ENCODE assay signal across 13 cellular contexts in the genomic region with DNA sequence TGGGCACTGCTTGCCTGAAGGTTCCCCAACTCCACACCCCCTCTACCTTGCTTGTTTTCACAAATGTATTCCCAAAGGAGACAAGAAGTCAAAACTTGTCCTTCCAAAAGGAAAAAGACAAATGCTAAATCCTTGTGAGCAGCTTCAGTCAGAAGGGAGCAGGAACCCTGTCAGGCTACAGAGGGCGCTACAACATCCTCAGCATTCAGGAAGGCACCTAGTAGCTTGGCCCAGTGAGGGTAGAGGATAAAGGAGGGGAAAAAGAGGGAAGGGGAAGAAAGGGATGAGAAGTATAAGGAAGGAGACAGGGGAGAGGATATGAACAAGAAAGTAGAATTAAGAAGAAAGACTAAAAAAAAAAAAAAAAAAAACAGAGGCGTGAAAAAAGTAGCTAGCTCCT.
DNase-seq lines count a peak whose midpoint lies in the region; ATAC-seq and TF ChIP-seq lines count a peak whose summit lies in the region.
"Had no signal": no experiment of that assay in that cellular context is flagged by ENCODE, and none has a peak within 500 bp of the region (broad histone marks: within the 10 kb centered on the region; RNA-seq: fewer than 3 reads in every experiment).

No MANE protein-coding gene starts in this region.

- H3K36me3 Mint-ChIP-seq in activated naive CD4-positive, alpha-beta T cell treated with anti-CD3 and anti-CD28 coated beads for 36 hours (ENCODE audit: low read depth), result peaks cover 1% of the 10 kb centered on the region
- H3K36me3 Mint-ChIP-seq in HFFc6 (ENCODE audit: low read depth), result no peaks in the 10 kb centered on the region
- no peaks in the 10 kb centered on the region for H3K36me3 Mint-ChIP-seq in WTC11
- H3K36me3 Mint-ChIP-seq in neural crest cell (ENCODE audit: low read depth), result peaks cover 5% of the 10 kb centered on the region
- peaks cover 0 to 11% (median 2%) of the 10 kb centered on the region in 3 donors for H3K36me3 Mint-ChIP-seq in naive thymus-derived CD8-positive, alpha-beta T cell

- H3K27me3 Mint-ChIP-seq in activated naive CD4-positive, alpha-beta T cell treated with anti-CD3 and anti-CD28 coated beads for 36 hours (ENCODE audit: low read depth), result no peaks in the 10 kb centered on the region
- no peaks in the 10 kb centered on the region; the same call in 1 of the 2 replicates for H3K27me3 Mint-ChIP-seq in HFFc6 (ENCODE audit: insufficient read depth)
- H3K27me3 Mint-ChIP-seq in WTC11 (ENCODE audit: low read depth), result no peaks in the 10 kb centered on the region
- no peaks in the 10 kb centered on the region for H3K27me3 Mint-ChIP-seq in neural crest cell (ENCODE audit: low read depth)
- H3K27me3 Mint-ChIP-seq in naive thymus-derived CD8-positive, alpha-beta T cell, result no peaks in the 10 kb centered on the region
- H3K27me3 Mint-ChIP-seq: effector memory CD8-positive, alpha-beta T cell had no signal

- CTCF ChIA-PET in activated naive CD4-positive, alpha-beta T cell treated with anti-CD3 and anti-CD28 coated beads for 36 hours (lab: Charles Lee), result interaction anchor here (0.5 to 1.9 kb wide), 9 partner anchors 9 to 302 kb away, joined by 3 to 11 read pairs (median 3); no protein-coding TSS in a partner anchor
- CTCF ChIA-PET in WTC11 (lab: Charles Lee), result interaction anchor here (0.6 to 1.8 kb wide), 55 partner anchors 8 to 1530 kb away, joined by 3 to 23 read pairs (median 4); partner anchors contain the start of gene MLLT3

- no peak overlapping the region for H3K4me3 Mint-ChIP-seq in activated naive CD4-positive, alpha-beta T cell treated with anti-CD3 and anti-CD28 coated beads for 36 hours
- no peak overlapping the region for H3K4me3 Mint-ChIP-seq in HFFc6
- H3K4me3 Mint-ChIP-seq in WTC11, result no peak overlapping the region
- no peak overlapping the region for H3K4me3 Mint-ChIP-seq in neural crest cell
- H3K4me3 Mint-ChIP-seq in naive thymus-derived CD8-positive, alpha-beta T cell, result no peak overlapping the region
- H3K4me3 Mint-ChIP-seq: effector memory CD8-positive, alpha-beta T cell had no signal

- peak; percentile 97 for ATAC-seq in WTC11
- no peak for ATAC-seq in naive thymus-derived CD8-positive, alpha-beta T cell
- ATAC-seq: effector memory CD8-positive, alpha-beta T cell; left lobe of liver had no signal

- peak; percentile 64 for DNase-seq in activated naive CD4-positive, alpha-beta T cell treated with anti-CD3 and anti-CD28 coated beads for 36 hours
- DNase-seq in activated naive CD4-positive, alpha-beta T cell treated with anti-CD3 and anti-CD28 coated beads, Interleukin-2, amount 50 U/mL, for 16 hours, result no peak
- no peak for DNase-seq in HFFc6
- DNase-seq in WTC11 (ENCODE audit: low spot score), result peak; percentile 71
- DNase-seq in neural crest cell (ENCODE audit: low read depth, low spot score), result no peak
- DNase-seq in naive thymus-derived CD8-positive, alpha-beta T cell, result no peak
- DNase-seq in NCI-H2196 treated with DMSO at 0.1 percent for 48 hours (lab: John Stamatoyannopoulos, UW; ENCODE audit: unreplicated experiment), result no peak
- no peak for DNase-seq in NK-92 (lab: John Stamatoyannopoulos, UW; ENCODE audit: unreplicated experiment)
- DNase-seq: activated gamma-delta T cell, C1 segment of cervical spinal cord, NCI-H226 had no signal

- no peak overlapping the region for H3K27ac Mint-ChIP-seq in activated naive CD4-positive, alpha-beta T cell treated with anti-CD3 and anti-CD28 coated beads for 36 hours
- no peak overlapping the region for H3K27ac Mint-ChIP-seq in HFFc6
- H3K27ac Mint-ChIP-seq in WTC11, result no peak overlapping the region
- peak overlapping the region; percentile 54 for H3K27ac Mint-ChIP-seq in neural crest cell (ENCODE audit: unreplicated experiment)
- H3K27ac Mint-ChIP-seq in naive thymus-derived CD8-positive, alpha-beta T cell, result peak overlapping the region in 3 of 10 donors; percentile 48 to 82 (median 49)
- H3K27ac Mint-ChIP-seq: effector memory CD8-positive, alpha-beta T cell had no signal

- POLR2A ChIA-PET in WTC11 (lab: Charles Lee), result interaction anchor here (0.7 kb wide), 1 partner anchor 462 kb away, joined by 6 read pairs; no protein-coding TSS in a partner anchor
- POLR2A ChIA-PET in naive thymus-derived CD8-positive, alpha-beta T cell (lab: Charles Lee), result no interaction called here

- peaks cover 81% of the 10 kb centered on the region for H3K4me1 Mint-ChIP-seq in activated naive CD4-positive, alpha-beta T cell treated with anti-CD3 and anti-CD28 coated beads for 36 hours (ENCODE audit: low read depth)
- peaks cover 7% of the 10 kb centered on the region for H3K4me1 Mint-ChIP-seq in HFFc6 (ENCODE audit: low read depth)
- peaks cover 21% of the 10 kb centered on the region for H3K4me1 Mint-ChIP-seq in WTC11
- peaks cover 6% of the 10 kb centered on the region for H3K4me1 Mint-ChIP-seq in neural crest cell
- peaks cover 42 to 83% (median 82%) of the 10 kb centered on the region in 4 donors for H3K4me1 Mint-ChIP-seq in naive thymus-derived CD8-positive, alpha-beta T cell

- TF ChIP-seq CTCF in HFFc6 (IDR thresholded peaks at IDR 0.05) (peak; percentile 53), WTC11 (IDR thresholded peaks at IDR 0.05) (peak; percentile 83), neural crest cell (conservative IDR thresholded peaks at IDR 0.05) (peak; percentile 38)

- intact Hi-C loops in activated naive CD4-positive, alpha-beta T cell treated with anti-CD3 and anti-CD28 coated beads for 36 hours (cut with micrococcal nuclease), result loop anchor here (2.0 kb wide), 1 partner anchor 416 kb away; no protein-coding TSS in a partner anchor

- H3K9me3 Mint-ChIP-seq in activated naive CD4-positive, alpha-beta T cell treated with anti-CD3 and anti-CD28 coated beads for 36 hours, result no peaks in the 10 kb centered on the region
- H3K9me3 Mint-ChIP-seq in HFFc6 (no peaks in the 10 kb centered on the region), WTC11 (0 out of 2 replicates have a peak, but pooled peaks cover 5% of the 10 kb centered on the region), neural crest cell (no peaks in the 10 kb centered on the region)
- H3K9me3 Mint-ChIP-seq in naive thymus-derived CD8-positive, alpha-beta T cell, result no peaks in the 10 kb centered on the region
- H3K9me3 Mint-ChIP-seq: effector memory CD8-positive, alpha-beta T cell had no signal

TF ChIP-seq in WTC11, 78 proteins besides CTCF, POLR2A, EP300 and RAD21:
- TF ChIP-seq NR3C1 (CRISPR knock-in tag; conservative IDR thresholded peaks at IDR 0.05; ENCODE audit: low read depth) (no peak), ZNF121 (CRISPR knock-in tag; IDR thresholded peaks at IDR 0.05) (peak; percentile 92), RORB (CRISPR knock-in tag; IDR thresholded peaks at IDR 0.05) (no peak)
- TF ChIP-seq, protein P1, sequence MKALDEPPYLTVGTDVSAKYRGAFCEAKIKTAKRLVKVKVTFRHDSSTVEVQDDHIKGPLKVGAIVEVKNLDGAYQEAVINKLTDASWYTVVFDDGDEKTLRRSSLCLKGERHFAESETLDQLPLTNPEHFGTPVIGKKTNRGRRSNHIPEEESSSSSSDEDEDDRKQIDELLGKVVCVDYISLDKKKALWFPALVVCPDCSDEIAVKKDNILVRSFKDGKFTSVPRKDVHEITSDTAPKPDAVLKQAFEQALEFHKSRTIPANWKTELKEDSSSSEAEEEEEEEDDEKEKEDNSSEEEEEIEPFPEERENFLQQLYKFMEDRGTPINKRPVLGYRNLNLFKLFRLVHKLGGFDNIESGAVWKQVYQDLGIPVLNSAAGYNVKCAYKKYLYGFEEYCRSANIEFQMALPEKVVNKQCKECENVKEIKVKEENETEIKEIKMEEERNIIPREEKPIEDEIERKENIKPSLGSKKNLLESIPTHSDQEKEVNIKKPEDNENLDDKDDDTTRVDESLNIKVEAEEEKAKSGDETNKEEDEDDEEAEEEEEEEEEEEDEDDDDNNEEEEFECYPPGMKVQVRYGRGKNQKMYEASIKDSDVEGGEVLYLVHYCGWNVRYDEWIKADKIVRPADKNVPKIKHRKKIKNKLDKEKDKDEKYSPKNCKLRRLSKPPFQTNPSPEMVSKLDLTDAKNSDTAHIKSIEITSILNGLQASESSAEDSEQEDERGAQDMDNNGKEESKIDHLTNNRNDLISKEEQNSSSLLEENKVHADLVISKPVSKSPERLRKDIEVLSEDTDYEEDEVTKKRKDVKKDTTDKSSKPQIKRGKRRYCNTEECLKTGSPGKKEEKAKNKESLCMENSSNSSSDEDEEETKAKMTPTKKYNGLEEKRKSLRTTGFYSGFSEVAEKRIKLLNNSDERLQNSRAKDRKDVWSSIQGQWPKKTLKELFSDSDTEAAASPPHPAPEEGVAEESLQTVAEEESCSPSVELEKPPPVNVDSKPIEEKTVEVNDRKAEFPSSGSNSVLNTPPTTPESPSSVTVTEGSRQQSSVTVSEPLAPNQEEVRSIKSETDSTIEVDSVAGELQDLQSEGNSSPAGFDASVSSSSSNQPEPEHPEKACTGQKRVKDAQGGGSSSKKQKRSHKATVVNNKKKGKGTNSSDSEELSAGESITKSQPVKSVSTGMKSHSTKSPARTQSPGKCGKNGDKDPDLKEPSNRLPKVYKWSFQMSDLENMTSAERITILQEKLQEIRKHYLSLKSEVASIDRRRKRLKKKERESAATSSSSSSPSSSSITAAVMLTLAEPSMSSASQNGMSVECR (CRISPR knock-in tag; IDR thresholded peaks at IDR 0.05; ENCODE audit: borderline replicate concordance), result no peak
- TF ChIP-seq, protein P2, sequence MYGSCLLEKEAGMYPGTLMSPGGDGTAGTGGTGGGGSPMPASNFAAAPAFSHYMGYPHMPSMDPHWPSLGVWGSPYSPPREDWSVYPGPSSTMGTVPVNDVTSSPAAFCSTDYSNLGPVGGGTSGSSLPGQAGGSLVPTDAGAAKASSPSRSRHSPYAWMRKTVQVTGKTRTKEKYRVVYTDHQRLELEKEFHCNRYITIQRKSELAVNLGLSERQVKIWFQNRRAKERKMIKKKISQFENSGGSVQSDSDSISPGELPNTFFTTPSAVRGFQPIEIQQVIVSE (CRISPR knock-in tag; IDR thresholded peaks at IDR 0.05; ENCODE audit: borderline replicate concordance), result no peak

Comparison
In these comparisons a context has a peak if more than half of its experiments do, and no peak if none do; other contexts are left out.
1. DNase-seq: peak in activated naive CD4-positive, alpha-beta T cell treated with anti-CD3 and anti-CD28 coated beads for 36 hours (single experiment) and WTC11 (single experiment); none in activated naive CD4-positive, alpha-beta T cell treated with anti-CD3 and anti-CD28 coated beads, Interleukin-2, amount 50 U/mL, for 16 hours (single experiment), HFFc6 (single experiment), neural crest cell (single experiment), naive thymus-derived CD8-positive, alpha-beta T cell (0 of 10), NCI-H2196 treated with DMSO at 0.1 percent for 48 hours (single experiment) and NK-92 (single experiment).
2. Peak in every context shown above with its lines, with median percentiles within 50 percentile points of each other: CTCF ChIP-seq.